1 cellular context compared by ENCODE assay signal in the genomic region with DNA sequence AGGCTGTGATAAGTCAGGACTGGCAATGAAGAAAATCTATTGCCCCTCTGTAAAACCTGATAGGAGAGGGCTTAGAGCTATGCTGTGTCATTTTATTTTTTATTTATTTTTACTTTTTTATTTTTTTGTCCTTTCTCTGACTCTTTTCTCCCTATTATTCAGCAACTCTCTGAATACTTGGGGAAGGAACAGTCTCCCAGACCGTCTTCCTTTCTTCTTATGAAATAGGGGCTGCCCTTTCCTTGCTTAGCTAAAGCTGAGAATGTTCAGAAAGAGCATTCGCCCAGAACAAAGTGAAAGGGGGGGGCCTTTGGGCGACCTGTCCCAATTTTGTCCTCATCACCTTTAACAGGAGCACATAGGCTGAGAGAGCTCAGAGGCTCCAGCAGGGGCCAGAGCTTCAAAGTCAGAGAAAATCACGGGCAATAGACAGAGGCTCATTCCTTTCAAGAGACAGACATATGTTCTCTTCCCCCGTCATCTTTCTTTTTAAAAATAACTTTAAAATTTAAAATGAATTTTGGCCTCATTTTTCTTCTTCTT.
TF ChIP-seq lines count a peak whose summit lies in the region.

No MANE protein-coding gene starts in this region.

TF ChIP-seq in SK-N-SH, 30 proteins besides CTCF, POLR2A, EP300 and RAD21 (continued from another document):
- TF ChIP-seq, protein P1, sequence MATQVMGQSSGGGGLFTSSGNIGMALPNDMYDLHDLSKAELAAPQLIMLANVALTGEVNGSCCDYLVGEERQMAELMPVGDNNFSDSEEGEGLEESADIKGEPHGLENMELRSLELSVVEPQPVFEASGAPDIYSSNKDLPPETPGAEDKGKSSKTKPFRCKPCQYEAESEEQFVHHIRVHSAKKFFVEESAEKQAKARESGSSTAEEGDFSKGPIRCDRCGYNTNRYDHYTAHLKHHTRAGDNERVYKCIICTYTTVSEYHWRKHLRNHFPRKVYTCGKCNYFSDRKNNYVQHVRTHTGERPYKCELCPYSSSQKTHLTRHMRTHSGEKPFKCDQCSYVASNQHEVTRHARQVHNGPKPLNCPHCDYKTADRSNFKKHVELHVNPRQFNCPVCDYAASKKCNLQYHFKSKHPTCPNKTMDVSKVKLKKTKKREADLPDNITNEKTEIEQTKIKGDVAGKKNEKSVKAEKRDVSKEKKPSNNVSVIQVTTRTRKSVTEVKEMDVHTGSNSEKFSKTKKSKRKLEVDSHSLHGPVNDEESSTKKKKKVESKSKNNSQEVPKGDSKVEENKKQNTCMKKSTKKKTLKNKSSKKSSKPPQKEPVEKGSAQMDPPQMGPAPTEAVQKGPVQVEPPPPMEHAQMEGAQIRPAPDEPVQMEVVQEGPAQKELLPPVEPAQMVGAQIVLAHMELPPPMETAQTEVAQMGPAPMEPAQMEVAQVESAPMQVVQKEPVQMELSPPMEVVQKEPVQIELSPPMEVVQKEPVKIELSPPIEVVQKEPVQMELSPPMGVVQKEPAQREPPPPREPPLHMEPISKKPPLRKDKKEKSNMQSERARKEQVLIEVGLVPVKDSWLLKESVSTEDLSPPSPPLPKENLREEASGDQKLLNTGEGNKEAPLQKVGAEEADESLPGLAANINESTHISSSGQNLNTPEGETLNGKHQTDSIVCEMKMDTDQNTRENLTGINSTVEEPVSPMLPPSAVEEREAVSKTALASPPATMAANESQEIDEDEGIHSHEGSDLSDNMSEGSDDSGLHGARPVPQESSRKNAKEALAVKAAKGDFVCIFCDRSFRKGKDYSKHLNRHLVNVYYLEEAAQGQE (IDR thresholded peaks at IDR 0.05; ENCODE audit: low read depth, low read length), result no peak
- TF ChIP-seq NFIC (IDR thresholded peaks at IDR 0.05; ENCODE audit: borderline replicate concordance) (no peak), GATA2 (CRISPR knock-in tag; IDR thresholded peaks at IDR 0.05) (no peak), SIN3A (IDR thresholded peaks at IDR 0.05; ENCODE audit: borderline replicate concordance, low read depth, low read length) (no peak), RFX5 (IDR thresholded peaks at IDR 0.05; ENCODE audit: low read length) (no peak)
